In the genomic region with DNA sequence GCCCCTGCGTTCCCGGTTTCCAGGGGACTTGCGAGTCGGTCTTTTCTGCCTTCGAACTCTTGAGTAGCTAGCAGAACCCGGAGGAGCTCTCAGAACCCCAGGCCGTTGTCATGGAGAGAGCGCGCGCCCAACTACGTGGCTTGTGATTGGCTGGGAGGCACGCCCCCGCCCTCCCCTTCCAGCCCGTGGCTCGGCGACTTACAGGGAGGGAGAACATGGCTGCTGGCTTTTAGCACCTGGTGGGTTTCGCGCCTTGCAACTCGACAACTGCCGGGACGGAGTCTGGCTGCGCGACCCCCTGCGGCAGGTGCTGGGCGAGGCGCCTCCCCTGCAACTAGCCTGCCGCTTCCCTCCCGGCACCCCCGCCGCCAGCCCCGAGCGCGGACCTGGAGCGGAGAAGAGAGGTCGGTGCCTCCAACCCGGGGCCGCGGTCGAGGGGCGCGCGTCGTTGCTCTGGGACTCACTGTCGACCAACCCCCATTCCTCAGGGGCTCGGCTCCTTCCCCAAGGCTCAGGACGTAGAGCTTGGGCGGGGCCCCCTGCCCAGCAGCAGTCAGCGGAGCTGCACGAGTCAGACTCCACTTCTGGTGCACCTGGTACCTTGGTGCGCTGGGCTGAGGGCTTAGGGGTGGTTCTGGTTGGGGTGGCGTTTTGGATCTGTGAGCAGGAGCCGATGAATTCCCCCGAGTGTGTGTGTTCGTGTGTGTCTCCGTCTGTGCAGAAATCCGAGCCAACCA, we compare ENCODE assay signal across 8 cellular contexts. TPM values are rescaled to one million over a fixed set of nuclear protein-coding genes. Genes with fewer than 3 reads are reported as not detected.
DNase-seq lines count a peak whose midpoint lies in the region; ATAC-seq and TF ChIP-seq lines count a peak whose summit lies in the region.

No MANE protein-coding gene starts in this region.

- peaks cover 19% of the 10 kb centered on the region for H3K4me1 ChIP-seq in mucosa of descending colon (ENCODE audit: low read depth)

- no peaks in the 10 kb centered on the region for H3K27me3 ChIP-seq in HL-60 (ENCODE audit: insufficient read depth, poor library complexity, severe bottlenecking)

- peak overlapping the region; percentile 28; the same call in 1 of the 2 replicates for H3K27ac ChIP-seq in HL-60 (replicated peaks)

- intact Hi-C loops in mucosa of descending colon (cut with DNase I, micrococcal nuclease): loop anchor here in 1 of 2 donors (10.0 kb wide), 1 partner anchor 595 kb away; no protein-coding TSS in a partner anchor

- ATAC-seq in GM19328 (IDR thresholded peaks at IDR 0.05; ENCODE audit: unreplicated experiment) (peak; percentile 86), mucosa of descending colon (peak; percentile 96)

- H3K36me3 ChIP-seq in mucosa of descending colon (ENCODE audit: low read depth): no peaks in the 10 kb centered on the region

- DNase-seq in Ammon's horn (ENCODE audit: low spot score) (peak; percentile 96), HL-60 (ENCODE audit: low read depth in 1 of 2, low spot score in 1 of 2) (peak; percentile 65 to 79), activated T-cell treated with anti-CD3 and anti-CD28 coated beads for 1 hour (ENCODE audit: low read depth) (peak; percentile 84), epidermal melanocyte (ENCODE audit: insufficient read length, low spot score) (peak; percentile 99), mucosa of descending colon (peak; percentile 92 to 93 (median 93))
- DNase-seq in NK-92 treated with Interleukin-12 subunit alpha and Interleukin-12 subunit beta, amount 100 ng/mL, for 24 hours (lab: John Stamatoyannopoulos, UW): peak; percentile 10
- DNase-seq in stimulated activated CD8-positive, alpha-beta memory T cell treated with anti-CD3 and anti-CD28 coated beads, Interleukin-2, amount 100 ng/mL, for 48 hours (ENCODE audit: low read depth in 2 of 2): peak; percentile 79 to 87

- TF ChIP-seq CTCF in HL-60 (IDR thresholded peaks at IDR 0.05; ENCODE audit: insufficient read depth, low read length) (no peak), mucosa of descending colon (IDR thresholded peaks at IDR 0.05) (no peak)

- H3K4me3 ChIP-seq in HL-60 (replicated peaks; ENCODE audit: insufficient read depth, low read length): peak overlapping the region; percentile 75
- peak overlapping the region; percentile 78 for H3K4me3 ChIP-seq in mucosa of descending colon

- H3K9me3 ChIP-seq in mucosa of descending colon: no peaks in the 10 kb centered on the region

RNA-seq across cellular contexts. Expression of gene ZFP90, which starts 9.0 kb away (rescaled TPM):
- 10 to 100 TPM; 10.2 to 18.1 (median 12.8) TPM for total RNA-seq in mucosa of descending colon

Comparison
In these comparisons a context has a peak if more than half of its experiments do, and no peak if none do; other contexts are left out.
1. Peak in every context shown above with its lines: DNase-seq, ATAC-seq, H3K4me3 ChIP-seq and H3K27ac ChIP-seq.
2. DNase-seq: peak in every context shown above with its lines; median percentile 99 in epidermal melanocyte; 96 in Ammon's horn; 93 in mucosa of descending colon; 84 in activated T-cell treated with anti-CD3 and anti-CD28 coated beads for 1 hour; 83 in stimulated activated CD8-positive, alpha-beta memory T cell treated with anti-CD3 and anti-CD28 coated beads, Interleukin-2, amount 100 ng/mL, for 48 hours; 72 in HL-60; 10 in NK-92 treated with Interleukin-12 subunit alpha and Interleukin-12 subunit beta, amount 100 ng/mL, for 24 hours.